ENCODE assay signal across 21 cellular contexts in genomic region chr11:106397787-106398355, GRCh38.
DNase-seq lines count a peak whose midpoint lies in the region; ATAC-seq and TF ChIP-seq lines count a peak whose summit lies in the region.
"Had no signal": no experiment of that assay in that cellular context is flagged by ENCODE, and none has a peak within 500 bp of the region (broad histone marks: within the 10 kb centered on the region; RNA-seq: fewer than 3 reads in every experiment).

No MANE protein-coding gene starts in this region.

- peak; percentile 14 for ATAC-seq in SK-N-SH treated with all-trans-retinoic acid at 6 μM for 48 hours
- no peak for ATAC-seq in GM21390 (IDR thresholded peaks at IDR 0.05; ENCODE audit: unreplicated experiment)
- ATAC-seq: activated CD8-positive, alpha-beta T cell treated with anti-CD3 and anti-CD28 coated beads for 36 hours; activated naive CD4-positive, alpha-beta T cell treated with anti-CD3 and anti-CD28 coated beads, Interleukin-2, amount 50 U/mL, for 72 hours; T-helper 17 cell; upper lobe of right lung had no signal

- H3K27ac Mint-ChIP-seq in glutamatergic neuron (ENCODE audit: unreplicated experiment), result peak overlapping the region; percentile 35
- H3K27ac Mint-ChIP-seq: activated CD8-positive, alpha-beta T cell treated with anti-CD3 and anti-CD28 coated beads for 36 hours; activated naive CD4-positive, alpha-beta T cell treated with anti-CD3 and anti-CD28 coated beads, Interleukin-2, amount 50 U/mL, for 72 hours; activated T-cell treated with anti-CD3 and anti-CD28 coated beads, Interleukin-2, amount 50 U/mL, for 24 hours; T-helper 17 cell had no signal

- H3K4me1 ChIP-seq in uterus (peaks cover 0 to 7% of the 10 kb centered on the region in 2 donors), transverse colon (peaks cover 0 to 8% (median 0%) of the 10 kb centered on the region in 4 donors)
- H3K4me1 ChIP-seq: BLaER1, left ventricle myocardium inferior, upper lobe of right lung had no signal

- TF ChIP-seq EP300 in transverse colon (IDR thresholded peaks at IDR 0.05; ENCODE audit: low read depth), result no peak

- WGBS in transverse colon (ENCODE audit: low coverage in 1 of 2), 2 donors, result 66 to 68% methylated on average over 8 to 9 of the region's 9 CpGs

- no peaks in the 10 kb centered on the region for H3K9me3 ChIP-seq in uterus
- no peaks in the 10 kb centered on the region for H3K9me3 ChIP-seq in transverse colon
- H3K9me3 ChIP-seq: ovary had no signal

- in situ Hi-C loops in transverse colon (cut with MboI; ENCODE audit: low pct_ligation_motif_present in 1 of 4, low pct_unique_long_range_greater_than_20kb in 1 of 4, low sequenced_read_pairs in 3 of 4), result no loop called here

- peaks cover 7% of the 10 kb centered on the region for H3K4me1 Mint-ChIP-seq in glutamatergic neuron (ENCODE audit: low read depth, unreplicated experiment)
- H3K4me1 Mint-ChIP-seq: T-helper 17 cell had no signal

- peaks cover 3% of the 10 kb centered on the region for H3K9me3 Mint-ChIP-seq in glutamatergic neuron (ENCODE audit: unreplicated experiment)
- H3K9me3 Mint-ChIP-seq: activated CD8-positive, alpha-beta T cell treated with anti-CD3 and anti-CD28 coated beads for 36 hours had no signal

- no peak overlapping the region for H3K4me3 ChIP-seq in uterus
- no peak overlapping the region for H3K4me3 ChIP-seq in transverse colon
- H3K4me3 ChIP-seq: BLaER1, cardiac muscle cell, dorsolateral prefrontal cortex, left ventricle myocardium inferior, ovary, stomach, upper lobe of right lung had no signal

- H3K27me3 ChIP-seq in uterus, result no peaks in the 10 kb centered on the region
- no peaks in the 10 kb centered on the region for H3K27me3 ChIP-seq in transverse colon
- H3K27me3 ChIP-seq: BLaER1, cardiac muscle cell, dorsolateral prefrontal cortex, ovary, stomach, upper lobe of right lung had no signal

- TF ChIP-seq POLR2A in uterus (IDR thresholded peaks at IDR 0.05), result no peak
- TF ChIP-seq POLR2A in transverse colon (IDR thresholded peaks at IDR 0.05), result no peak

- DNase-seq in GM04504 (ENCODE audit: low read depth) (peak; percentile 28), glutamatergic neuron (no peak), uterus (no peak), DMS153 treated with DMSO at 0.1 percent for 48 hours (lab: John Stamatoyannopoulos, UW; ENCODE audit: unreplicated experiment) (no peak), transverse colon (no peak)
- DNase-seq: activated CD8-positive, alpha-beta T cell treated with anti-CD3 and anti-CD28 coated beads for 36 hours; activated T-cell treated with anti-CD3 and anti-CD28 coated beads, Interleukin-2, amount 50 U/mL, for 24 hours; DMS 273 treated with DMSO at 0.1 percent for 48 hours; dorsolateral prefrontal cortex; left ventricle myocardium inferior; NCI-H1930; ovary; Right ventricle myocardium superior; stomach; T-helper 17 cell; upper lobe of right lung had no signal

- H3K4me3 Mint-ChIP-seq in glutamatergic neuron (ENCODE audit: unreplicated experiment), result no peak overlapping the region
- H3K4me3 Mint-ChIP-seq: activated CD8-positive, alpha-beta T cell treated with anti-CD3 and anti-CD28 coated beads for 36 hours; activated T-cell treated with anti-CD3 and anti-CD28 coated beads, Interleukin-2, amount 50 U/mL, for 24 hours; T-helper 17 cell had no signal

- H3K27ac ChIP-seq in uterus, result peak overlapping the region; percentile 68 to 71
- H3K27ac ChIP-seq in transverse colon, result peak overlapping the region in 1 of 4 donors; percentile 17
- H3K27ac ChIP-seq: BLaER1, cardiac muscle cell, dorsolateral prefrontal cortex, left ventricle myocardium inferior, ovary, upper lobe of right lung had no signal

- peaks cover 4% of the 10 kb centered on the region for H3K27me3 Mint-ChIP-seq in glutamatergic neuron (ENCODE audit: unreplicated experiment)
- H3K27me3 Mint-ChIP-seq: activated CD8-positive, alpha-beta T cell treated with anti-CD3 and anti-CD28 coated beads for 36 hours; activated T-cell treated with anti-CD3 and anti-CD28 coated beads, Interleukin-2, amount 50 U/mL, for 24 hours; T-helper 17 cell had no signal

- peaks cover 7% of the 10 kb centered on the region for H3K36me3 Mint-ChIP-seq in glutamatergic neuron (ENCODE audit: unreplicated experiment)
- H3K36me3 Mint-ChIP-seq: activated naive CD4-positive, alpha-beta T cell treated with anti-CD3 and anti-CD28 coated beads, Interleukin-2, amount 50 U/mL, for 72 hours had no signal

- no peaks in the 10 kb centered on the region for H3K36me3 ChIP-seq in uterus
- H3K36me3 ChIP-seq in transverse colon, result no peaks in the 10 kb centered on the region
- H3K36me3 ChIP-seq: BLaER1, cardiac muscle cell, left ventricle myocardium inferior, ovary, stomach, upper lobe of right lung had no signal

- intact Hi-C loops in uterus (cut with DNase I; ENCODE audit: low total_unique reads) (no loop called here), transverse colon (cut with DNase I; ENCODE audit: low total_unique reads) (no loop called here)

- TF ChIP-seq CTCF in glutamatergic neuron (IDR thresholded peaks at IDR 0.05; ENCODE audit: partially characterized antibody, unreplicated experiment), result no peak
- TF ChIP-seq CTCF in uterus (IDR thresholded peaks at IDR 0.05), result no peak
- TF ChIP-seq CTCF in transverse colon (IDR thresholded peaks at IDR 0.05), result no peak

TF ChIP-seq in SK-N-SH treated with all-trans-retinoic acid at 6 μM for 48 hours, 23 proteins besides CTCF, POLR2A, EP300 and RAD21 (continues in another document):
- TF ChIP-seq ZFP30 (CRISPR knock-in tag; IDR thresholded peaks at IDR 0.05), result no peak
- no peak for TF ChIP-seq GLIS3 (CRISPR knock-in tag; IDR thresholded peaks at IDR 0.05)
- TF ChIP-seq, protein P1, sequence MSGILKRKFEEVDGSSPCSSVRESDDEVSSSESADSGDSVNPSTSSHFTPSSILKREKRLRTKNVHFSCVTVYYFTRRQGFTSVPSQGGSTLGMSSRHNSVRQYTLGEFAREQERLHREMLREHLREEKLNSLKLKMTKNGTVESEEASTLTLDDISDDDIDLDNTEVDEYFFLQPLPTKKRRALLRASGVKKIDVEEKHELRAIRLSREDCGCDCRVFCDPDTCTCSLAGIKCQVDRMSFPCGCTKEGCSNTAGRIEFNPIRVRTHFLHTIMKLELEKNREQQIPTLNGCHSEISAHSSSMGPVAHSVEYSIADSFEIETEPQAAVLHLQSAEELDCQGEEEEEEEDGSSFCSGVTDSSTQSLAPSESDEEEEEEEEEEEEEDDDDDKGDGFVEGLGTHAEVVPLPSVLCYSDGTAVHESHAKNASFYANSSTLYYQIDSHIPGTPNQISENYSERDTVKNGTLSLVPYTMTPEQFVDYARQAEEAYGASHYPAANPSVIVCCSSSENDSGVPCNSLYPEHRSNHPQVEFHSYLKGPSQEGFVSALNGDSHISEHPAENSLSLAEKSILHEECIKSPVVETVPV (CRISPR knock-in tag; IDR thresholded peaks at IDR 0.05), result no peak
- TF ChIP-seq PATZ1 (CRISPR knock-in tag; IDR thresholded peaks at IDR 0.05; ENCODE audit: borderline replicate concordance), result no peak
- no peak for TF ChIP-seq OSR1 (CRISPR knock-in tag; IDR thresholded peaks at IDR 0.05)
- no peak for TF ChIP-seq ZNF70 (CRISPR knock-in tag; IDR thresholded peaks at IDR 0.05)
- no peak for TF ChIP-seq TOX (CRISPR knock-in tag; IDR thresholded peaks at IDR 0.05; ENCODE audit: borderline replicate concordance)
- no peak for TF ChIP-seq ZNF8 (CRISPR knock-in tag; IDR thresholded peaks at IDR 0.05)
- no peak for TF ChIP-seq TCF4 (CRISPR knock-in tag; IDR thresholded peaks at IDR 0.05; ENCODE audit: borderline replicate concordance)
- TF ChIP-seq CSDC2 (CRISPR knock-in tag; IDR thresholded peaks at IDR 0.05), result no peak
- TF ChIP-seq BACH2 (CRISPR knock-in tag; IDR thresholded peaks at IDR 0.05; ENCODE audit: borderline replicate concordance), result no peak
- no peak for TF ChIP-seq POU6F1 (CRISPR knock-in tag; IDR thresholded peaks at IDR 0.05; ENCODE audit: borderline replicate concordance, low read depth)
- TF ChIP-seq RARB (CRISPR knock-in tag; IDR thresholded peaks at IDR 0.05), result no peak
- no peak for TF ChIP-seq ISL1 (CRISPR knock-in tag; IDR thresholded peaks at IDR 0.05)
